Comparison of ENCODE assay signal across 19 cellular contexts in the genomic region with DNA sequence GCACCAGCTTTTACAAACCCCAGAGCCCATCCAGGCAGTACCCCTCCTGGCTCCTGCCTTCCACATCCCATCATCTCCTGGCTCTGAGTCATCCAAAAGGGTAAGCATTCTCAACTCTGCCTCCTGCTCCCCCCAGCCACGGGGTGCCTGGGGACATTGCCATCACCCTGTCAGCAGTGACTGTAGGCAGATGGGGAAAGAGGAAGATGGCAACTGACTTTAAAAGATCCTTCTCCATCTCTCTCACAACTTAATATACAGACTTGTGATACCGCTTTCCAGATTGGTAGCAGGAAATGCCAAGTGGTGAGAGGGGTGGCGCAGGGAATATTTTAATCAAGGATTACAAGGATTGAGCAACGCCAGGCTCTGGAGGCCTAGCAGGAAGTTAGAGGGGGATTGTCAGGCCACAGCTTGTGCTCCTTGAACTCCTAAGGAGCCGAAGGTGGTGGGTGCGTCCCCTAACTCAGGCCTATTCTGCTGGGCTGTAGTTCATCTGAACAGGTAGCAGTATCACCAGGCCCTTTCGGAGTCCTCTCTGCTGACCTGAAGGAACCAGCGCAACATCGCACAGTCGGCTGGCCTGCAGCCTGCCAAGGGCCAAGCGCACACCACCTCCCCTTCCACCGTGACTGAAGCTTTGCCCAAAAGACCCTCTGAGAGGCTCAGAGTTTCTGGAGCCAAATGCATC.
DNase-seq lines count a peak whose midpoint lies in the region; ATAC-seq and TF ChIP-seq lines count a peak whose summit lies in the region.
"Had no signal": no experiment of that assay in that cellular context is flagged by ENCODE, and none has a peak within 500 bp of the region (broad histone marks: within the 10 kb centered on the region; RNA-seq: fewer than 3 reads in every experiment).

No MANE protein-coding gene starts in this region.

- no peaks in the 10 kb centered on the region for H3K9me3 Mint-ChIP-seq in endodermal cell
- H3K9me3 Mint-ChIP-seq: activated naive CD8-positive, alpha-beta T cell treated with anti-CD3 and anti-CD28 coated beads for 36 hours; activated T-cell treated with anti-CD3 and anti-CD28 coated beads, Interleukin-2, amount 50 U/mL, for 24 hours; T-helper 2 cell treated with Interferon-gamma antibody and Interleukin-4, amounts not matched to agents 5 μg/mL and 100 μg/mL, for 36 hours had no signal

- H3K27ac ChIP-seq in GM23248: no peak overlapping the region
- H3K27ac ChIP-seq in RWPE2 (ENCODE audit: poor library complexity, severe bottlenecking): no peak overlapping the region
- no peak overlapping the region for H3K27ac ChIP-seq in endodermal cell (ENCODE audit: low read depth, low read length)
- no peak overlapping the region for H3K27ac ChIP-seq in body of pancreas
- H3K27ac ChIP-seq: hepatocyte, pancreas, RWPE1, skin epidermis had no signal

- H3K36me3 Mint-ChIP-seq in endodermal cell (ENCODE audit: low read depth): no peaks in the 10 kb centered on the region
- H3K36me3 Mint-ChIP-seq: activated naive CD8-positive, alpha-beta T cell treated with anti-CD3 and anti-CD28 coated beads for 36 hours had no signal

- H3K27ac Mint-ChIP-seq in endodermal cell: peak overlapping the region; percentile 30
- H3K27ac Mint-ChIP-seq: activated naive CD8-positive, alpha-beta T cell treated with anti-CD3 and anti-CD28 coated beads for 36 hours; activated T-cell treated with anti-CD3 and anti-CD28 coated beads, Interleukin-2, amount 50 U/mL, for 24 hours; T-helper 2 cell treated with Interferon-gamma antibody and Interleukin-4, amounts not matched to agents 5 μg/mL and 100 μg/mL, for 36 hours had no signal

- no peak for TF ChIP-seq POLR2A in body of pancreas (IDR thresholded peaks at IDR 0.05)

- H3K4me3 ChIP-seq in GM23248 (no peak overlapping the region), RWPE2 (ENCODE audit: severe bottlenecking) (no peak overlapping the region), endodermal cell (ENCODE audit: low read length) (no peak overlapping the region), retinal pigment epithelial cell (ENCODE audit: low read length) (no peak overlapping the region), body of pancreas (no peak overlapping the region)
- H3K4me3 ChIP-seq: hepatocyte, pancreas, skin epidermis had no signal

- H3K27me3 ChIP-seq in GM23248 (replicated peaks; ENCODE audit: insufficient read depth) (no peaks in the 10 kb centered on the region), RWPE2 (ENCODE audit: insufficient read depth, poor library complexity, severe bottlenecking) (no peaks in the 10 kb centered on the region), endodermal cell (ENCODE audit: control insufficient read depth, insufficient read depth, low read length, poor library complexity, severe bottlenecking) (no peaks in the 10 kb centered on the region), body of pancreas (no peaks in the 10 kb centered on the region)
- H3K27me3 ChIP-seq: hepatocyte, pancreas had no signal

- no peak overlapping the region for H3K4me2 ChIP-seq in GM23248 (ENCODE audit: unreplicated experiment)
- H3K4me2 ChIP-seq: hepatocyte had no signal

- peak; percentile 46 for DNase-seq in GM23248
- no peak for DNase-seq in RWPE2 (ENCODE audit: low spot score)
- no peak for DNase-seq in endodermal cell
- peak; percentile 48 for DNase-seq in retinal pigment epithelial cell (ENCODE audit: low read depth)
- no peak for DNase-seq in NCI-H524 (lab: John Stamatoyannopoulos, UW)
- DNase-seq in body of pancreas: no peak
- no peak for DNase-seq in DMS 273 treated with DMSO at 0.1 percent for 48 hours (lab: John Stamatoyannopoulos, UW)
- DNase-seq: activated CD4-positive, alpha-beta T cell treated with anti-CD3 and anti-CD28 coated beads for 48 hours; activated naive CD8-positive, alpha-beta T cell treated with anti-CD3 and anti-CD28 coated beads for 36 hours; activated T-cell treated with anti-CD3 and anti-CD28 coated beads, Interleukin-2, amount 50 U/mL, for 24 hours; left cardiac atrium; NCI-H1930; pancreas; stimulated activated naive CD4-positive, alpha-beta T cell had no signal

- H3K9me3 ChIP-seq in GM23248 (ENCODE audit: low read depth) (no peaks in the 10 kb centered on the region), RWPE2 (ENCODE audit: severe bottlenecking) (no peaks in the 10 kb centered on the region), endodermal cell (ENCODE audit: control insufficient read depth, low read length) (no peaks in the 10 kb centered on the region), body of pancreas (no peaks in the 10 kb centered on the region)
- H3K9me3 ChIP-seq: pancreas had no signal

- no peaks in the 10 kb centered on the region for H4K20me1 ChIP-seq in GM23248 (ENCODE audit: insufficient read depth)

- H3K36me3 ChIP-seq in GM23248 (ENCODE audit: low read depth) (no peaks in the 10 kb centered on the region), RWPE2 (ENCODE audit: low read depth) (no peaks in the 10 kb centered on the region), endodermal cell (ENCODE audit: control insufficient read depth, insufficient read depth, low read length) (no peaks in the 10 kb centered on the region), body of pancreas (replicated peaks in 1 of 2; ENCODE audit: insufficient read depth in 1 of 2, low read depth in 2 of 2) (no peaks in the 10 kb centered on the region)
- H3K36me3 ChIP-seq: pancreas had no signal

- WGBS in GM23248 (ENCODE audit: low coverage in 1 of 2, low lambda C conversion rate in 2 of 2, missing lambda C conversion rate in 2 of 2), 2 experiments: 74 to 79% methylated on average over 12 of the region's 12 CpGs
- 91 to 94% methylated on average over 5 to 12 of the region's 12 CpGs for WGBS in endodermal cell (ENCODE audit: insufficient coverage in 1 of 2, insufficient read length in 1 of 2), 2 experiments
- WGBS in body of pancreas, 2 donors: 71 to 85% methylated on average over 4 to 12 of the region's 12 CpGs

- no peak overlapping the region for H3K9ac ChIP-seq in GM23248
- no peak overlapping the region for H3K9ac ChIP-seq in endodermal cell (ENCODE audit: extremely low read depth, low read length, poor library complexity, severe bottlenecking)

- no peak overlapping the region for H2AFZ ChIP-seq in GM23248
- H2AFZ ChIP-seq: hepatocyte had no signal

- H3K4me1 ChIP-seq in GM23248 (ENCODE audit: insufficient read depth): peaks cover 7% of the 10 kb centered on the region; the same call in 1 of the 2 replicates
- peaks cover 8% of the 10 kb centered on the region for H3K4me1 ChIP-seq in RWPE2 (ENCODE audit: insufficient read depth, poor library complexity, severe bottlenecking)
- no peaks in the 10 kb centered on the region for H3K4me1 ChIP-seq in endodermal cell (ENCODE audit: control insufficient read depth, insufficient read depth, low read length)
- H3K4me1 ChIP-seq in body of pancreas: peaks cover 8% of the 10 kb centered on the region
- H3K4me1 ChIP-seq: pancreas had no signal

- peaks cover 19% of the 10 kb centered on the region for H3K4me1 Mint-ChIP-seq in endodermal cell

- H3K4me3 Mint-ChIP-seq in endodermal cell: no peak overlapping the region
- H3K4me3 Mint-ChIP-seq: activated naive CD8-positive, alpha-beta T cell treated with anti-CD3 and anti-CD28 coated beads for 36 hours; activated T-cell treated with anti-CD3 and anti-CD28 coated beads, Interleukin-2, amount 50 U/mL, for 24 hours; T-helper 2 cell treated with Interferon-gamma antibody and Interleukin-4, amounts not matched to agents 5 μg/mL and 100 μg/mL, for 36 hours had no signal

- H3K9me2 ChIP-seq in GM23248 (ENCODE audit: insufficient read depth): no peaks in the 10 kb centered on the region

- ATAC-seq in RWPE2 (ENCODE audit: low read depth) (peak; percentile 14; the same call in 1 of the 3 replicates), GM21423 (IDR thresholded peaks at IDR 0.05; ENCODE audit: unreplicated experiment) (no peak), body of pancreas (no peak)
- ATAC-seq: left cardiac atrium, pancreas had no signal

- intact Hi-C loops in body of pancreas (cut with DNase I): no loop called here

- peaks cover 17% of the 10 kb centered on the region for H3F3A ChIP-seq in GM23248 (ENCODE audit: insufficient read depth)

- H3K79me2 ChIP-seq in GM23248 (ENCODE audit: insufficient read depth): no peaks in the 10 kb centered on the region
- H3K79me2 ChIP-seq: hepatocyte had no signal

- TF ChIP-seq CTCF in RWPE2 (IDR thresholded peaks at IDR 0.05; ENCODE audit: poor library complexity, severe bottlenecking): no peak
- TF ChIP-seq CTCF in endodermal cell (conservative IDR thresholded peaks at IDR 0.05): no peak
- no peak for TF ChIP-seq CTCF in retinal pigment epithelial cell (conservative IDR thresholded peaks at IDR 0.05; ENCODE audit: low read depth, low read length)
- TF ChIP-seq CTCF in body of pancreas (IDR thresholded peaks at IDR 0.05): no peak

- in situ Hi-C loops in GM23248 (cut with MboI): no loop called here

- no peaks in the 10 kb centered on the region for H3K27me3 Mint-ChIP-seq in endodermal cell (ENCODE audit: insufficient read depth)

Comparison
In these comparisons a context has a peak if more than half of its experiments do, and no peak if none do; other contexts are left out.
1. DNase-seq: peak in GM23248 (single experiment) and retinal pigment epithelial cell (single experiment); none in RWPE2 (single experiment), endodermal cell (single experiment), NCI-H524 (0 of 2), body of pancreas (0 of 4) and DMS 273 treated with DMSO at 0.1 percent for 48 hours (single experiment).